In genomic region chr1:30801826-30802198, GRCh38 we compare ENCODE assay signal across 7 cellular contexts. TPM values are rescaled to one million over a fixed set of nuclear protein-coding genes. Genes with fewer than 3 reads are reported as not detected.
DNase-seq lines count a peak whose midpoint lies in the region; ATAC-seq and TF ChIP-seq lines count a peak whose summit lies in the region.

No MANE protein-coding gene starts in this region.

- H3K27me3 ChIP-seq in breast epithelium, result no peaks in the 10 kb centered on the region

- intact Hi-C loops in breast epithelium (cut with DNase I; ENCODE audit: low total_unique reads), result loop anchor here (2.0 kb wide), 1 partner anchor 109 kb away; no protein-coding TSS in a partner anchor

- no peak overlapping the region for H3K27ac ChIP-seq in breast epithelium

- DNase-seq in GM13976 (ENCODE audit: low spot score) (peak; percentile 84), NCI-H2081 treated with DMSO at 0.1 percent for 48 hours (lab: John Stamatoyannopoulos, UW) (peak; percentile 4), breast epithelium (ENCODE audit: low spot score in 2 of 2) (peak; percentile 67 to 85), inferior parietal cortex (ENCODE audit: extremely low spot score) (peak; percentile 95)
- peak; percentile 56 to 77 for DNase-seq in stimulated activated CD4-positive, alpha-beta T cell treated with anti-CD3 and anti-CD28 coated beads, Interleukin-15, amount 100 ng/mL, for 1 hour (ENCODE audit: low read depth in 1 of 2, low spot score in 1 of 2)

- in situ Hi-C loops in GM13976 (cut with MboI; ENCODE audit: low sequenced_read_pairs, unreplicated experiment), result loop anchor here (5.0 kb wide), 1 partner anchor 110 kb away; no protein-coding TSS in a partner anchor

- H3K4me1 ChIP-seq in breast epithelium, result peaks cover 8% of the 10 kb centered on the region in 2 donors

- H3K4me3 ChIP-seq in WI38 (ENCODE audit: low read depth, low read length), result no peak overlapping the region
- H3K4me3 ChIP-seq in breast epithelium, result peak overlapping the region in 2 of 3 donors; percentile 3 to 13

- no peak for TF ChIP-seq POLR2A in breast epithelium (IDR thresholded peaks at IDR 0.05)

- no peak for ATAC-seq in GM21717 (IDR thresholded peaks at IDR 0.05; ENCODE audit: unreplicated experiment)

- no peaks in the 10 kb centered on the region for H3K36me3 ChIP-seq in breast epithelium

- TF ChIP-seq CTCF in GM13976 (IDR thresholded peaks at IDR 0.05; ENCODE audit: borderline replicate concordance, control extremely low read depth, extremely low read depth, insufficient read depth, missing control alignments) (peak; percentile 89), WI38 (IDR thresholded peaks at IDR 0.05; ENCODE audit: low read depth, low read length) (peak; percentile 91), breast epithelium (IDR thresholded peaks at IDR 0.05) (peak; percentile 71 to 96 (median 95))

- H3K9me3 ChIP-seq in breast epithelium, result no peaks in the 10 kb centered on the region

RNA-seq across cellular contexts. Expression of gene LAPTM5, which starts 44.2 kb away (rescaled TPM):
- total RNA-seq in breast epithelium, result 100 to 1,000 TPM in 1 of 3 donors, 10 to 100 TPM in 2; 41.3 to 130 (median 70.1) TPM

Comparison
In these comparisons a context has a peak if more than half of its experiments do, and no peak if none do; other contexts are left out.
1. DNase-seq: peak in every context shown above with its lines; median percentile 95 in inferior parietal cortex; 84 in GM13976; 76 in breast epithelium; 66 in stimulated activated CD4-positive, alpha-beta T cell treated with anti-CD3 and anti-CD28 coated beads, Interleukin-15, amount 100 ng/mL, for 1 hour; 4 in NCI-H2081 treated with DMSO at 0.1 percent for 48 hours.